ENCODE assay signal across 19 cellular contexts in the genomic region with DNA sequence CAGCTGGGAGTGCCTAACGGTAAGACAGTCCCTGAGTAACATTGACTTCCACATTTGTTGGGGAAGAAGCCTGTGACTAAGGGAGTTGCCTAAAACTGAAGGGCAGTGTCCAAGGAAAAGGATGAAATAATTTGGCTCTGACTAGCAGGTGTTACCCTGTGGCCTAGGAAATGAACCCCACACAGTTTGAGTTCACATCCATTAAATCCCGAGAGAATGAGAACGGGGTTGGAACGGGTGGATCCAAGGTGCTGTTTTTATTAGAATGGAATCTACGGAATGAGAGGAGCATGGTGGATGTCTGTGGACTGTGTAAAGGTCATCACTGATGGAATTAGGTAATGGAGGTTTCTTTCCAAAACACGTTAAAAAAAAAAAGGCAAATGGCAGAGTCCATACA.
"Had no signal": no experiment of that assay in that cellular context is flagged by ENCODE, and none has a peak within 500 bp of the region (broad histone marks: within the 10 kb centered on the region; RNA-seq: fewer than 3 reads in every experiment).

No MANE protein-coding gene starts in this region.

- H3K9me3 ChIP-seq: gastrocnemius medialis, left lung, lower lobe of right lung, psoas muscle, right lobe of liver, stomach, thoracic aorta, transverse colon had no signal

- H3K27ac ChIP-seq: gastrocnemius medialis, left lung, lower lobe of right lung, parathyroid adenoma, psoas muscle, right lobe of liver, skin epidermis, stomach, thoracic aorta, transverse colon had no signal

- H2AFZ ChIP-seq: parathyroid adenoma had no signal

- H3K4me3 ChIP-seq: gastrocnemius medialis, left lung, lower lobe of right lung, psoas muscle, right lobe of liver, skin epidermis, stomach, thoracic aorta, transverse colon had no signal

- H3K79me2 ChIP-seq: parathyroid adenoma had no signal

- H3K36me3 ChIP-seq: right lobe of liver, transverse colon had no signal

- H3K9ac ChIP-seq: parathyroid adenoma had no signal

- DNase-seq: effector memory CD4-positive, alpha-beta T cell; gastrocnemius medialis; glutamatergic neuron; islet precursor cell; left lung; lower lobe of right lung; naive B cell; nephron progenitor cell; psoas muscle; retina; right lobe of liver; stimulated activated CD4-positive, alpha-beta T cell treated with anti-CD3 and anti-CD28 coated beads, Interleukin-2, amount 100 ng/mL, for 24 hours; stimulated activated naive CD4-positive, alpha-beta T cell; stomach; substantia nigra; transverse colon had no signal

- ATAC-seq: gastrocnemius medialis, left lung, lower lobe of right lung had no signal

- H3K4me1 ChIP-seq: left lung, lower lobe of right lung, parathyroid adenoma, right lobe of liver, stomach, transverse colon had no signal

- H3K27me3 ChIP-seq: gastrocnemius medialis, left lung, right lobe of liver, stomach, transverse colon had no signal
